Comparison of ENCODE assay signal across 1 cellular context in genomic region chr4:186669159-186669720, GRCh38.
TF ChIP-seq lines count a peak whose summit lies in the region.

No MANE protein-coding gene starts in this region.

TF ChIP-seq in Ishikawa, 13 proteins besides CTCF, POLR2A, EP300 and RAD21 (continued from another document):
- TF ChIP-seq, protein P1, sequence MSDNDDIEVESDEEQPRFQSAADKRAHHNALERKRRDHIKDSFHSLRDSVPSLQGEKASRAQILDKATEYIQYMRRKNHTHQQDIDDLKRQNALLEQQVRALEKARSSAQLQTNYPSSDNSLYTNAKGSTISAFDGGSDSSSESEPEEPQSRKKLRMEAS (IDR thresholded peaks at IDR 0.05) = no peak
- no peak for TF ChIP-seq CREB1 (IDR thresholded peaks at IDR 0.05; ENCODE audit: low read depth)
- TF ChIP-seq, protein P2, sequence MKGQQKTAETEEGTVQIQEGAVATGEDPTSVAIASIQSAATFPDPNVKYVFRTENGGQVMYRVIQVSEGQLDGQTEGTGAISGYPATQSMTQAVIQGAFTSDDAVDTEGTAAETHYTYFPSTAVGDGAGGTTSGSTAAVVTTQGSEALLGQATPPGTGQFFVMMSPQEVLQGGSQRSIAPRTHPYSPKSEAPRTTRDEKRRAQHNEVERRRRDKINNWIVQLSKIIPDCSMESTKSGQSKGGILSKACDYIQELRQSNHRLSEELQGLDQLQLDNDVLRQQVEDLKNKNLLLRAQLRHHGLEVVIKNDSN (IDR thresholded peaks at IDR 0.05) = no peak
